1 cellular context compared by ENCODE assay signal in genomic region chr14:21997300-21997699, GRCh38.
TF ChIP-seq lines count a peak whose summit lies in the region.

No MANE protein-coding gene starts in this region.

TF ChIP-seq in GM23338, 12 proteins besides CTCF, POLR2A, EP300 and RAD21 (continued from another document):
- TF ChIP-seq REST (IDR thresholded peaks at IDR 0.05; ENCODE audit: unreplicated experiment) (no peak), STAT1 (IDR thresholded peaks at IDR 0.05; ENCODE audit: unreplicated experiment) (no peak)
